In genomic region chr12:68796399-68796798, GRCh38 we compare ENCODE assay signal across 26 cellular contexts.
"Had no signal": no experiment of that assay in that cellular context is flagged by ENCODE, and none has a peak within 500 bp of the region (broad histone marks: within the 10 kb centered on the region; RNA-seq: fewer than 3 reads in every experiment).

No MANE protein-coding gene starts in this region.

- H3K4me1 ChIP-seq: gastrocnemius medialis, testis, tibial artery had no signal

- H3K27me3 Mint-ChIP-seq: dendritic cell treated with granulocyte-macrophage colony-stimulating factor and Interleukin-4, amounts not matched to agents 40 ng/mL and 50 ng/mL, for 4 days; naive thymus-derived CD8-positive, alpha-beta T cell; type B pancreatic cell had no signal

- DNase-seq: colonic mucosa; effector CD8-positive, alpha-beta T cell; endodermal cell; foreskin fibroblast; gastrocnemius medialis; head of caudate nucleus; mucosa of descending colon; naive thymus-derived CD8-positive, alpha-beta T cell; nephron progenitor cell; nucleus accumbens; ovary; stimulated activated CD4-positive, alpha-beta T cell treated with anti-CD3 and anti-CD28 coated beads, Interleukin-2, amount 100 ng/mL, for 24 hours; stimulated activated CD4-positive, alpha-beta T cell treated with anti-CD3 and anti-CD28 coated beads, Interleukin-4, amount 100 ng/mL, for 24 hours; stimulated activated naive CD4-positive, alpha-beta T cell treated with Interleukin-2 at 50 U/mL for 16 hours; stomach; testis; tibial artery had no signal

- H3K4me3 ChIP-seq: colonic mucosa, gastrocnemius medialis, lung, mucosa of descending colon, ovary, stomach, testis, tibial artery had no signal

- H3K36me3 Mint-ChIP-seq: memory B cell; mesothelial cell of epicardium; naive thymus-derived CD8-positive, alpha-beta T cell; stimulated activated effector memory CD8-positive, alpha-beta T cell treated with anti-CD3 and anti-CD28 coated beads, Interleukin-12 subunit alpha, Interleukin-12 subunit beta, amount 100 ng/mL, for 72 hours; type B pancreatic cell had no signal

- H3K9me3 ChIP-seq: colonic mucosa, gastrocnemius medialis, mucosa of descending colon, ovary, stomach, testis, tibial artery had no signal

- H3K36me3 ChIP-seq: colonic mucosa, gastrocnemius medialis, ovary, stomach, tibial artery had no signal

- H3K27me3 ChIP-seq: colonic mucosa, gastrocnemius medialis, ovary, stomach, testis, tibial artery had no signal

- H3K27ac ChIP-seq: colonic mucosa, gastrocnemius medialis, ovary, stomach, testis, tibial artery had no signal

- H3K4me3 Mint-ChIP-seq: dendritic cell treated with granulocyte-macrophage colony-stimulating factor and Interleukin-4, amounts not matched to agents 40 ng/mL and 50 ng/mL, for 4 days; endodermal cell; memory B cell; mesothelial cell of epicardium; naive thymus-derived CD8-positive, alpha-beta T cell; nephron progenitor cell; stimulated activated effector memory CD8-positive, alpha-beta T cell treated with anti-CD3 and anti-CD28 coated beads, Interleukin-12 subunit alpha, Interleukin-12 subunit beta, amount 100 ng/mL, for 72 hours; type B pancreatic cell had no signal

- ATAC-seq: esophagus mucosa; gastrocnemius medialis; left lobe of liver; mucosa of descending colon; naive thymus-derived CD8-positive, alpha-beta T cell; sciatic nerve; stimulated activated effector memory CD8-positive, alpha-beta T cell treated with anti-CD3 and anti-CD28 coated beads, Interleukin-12 subunit alpha, Interleukin-12 subunit beta, amount 100 ng/mL, for 72 hours had no signal

- H3K9me3 Mint-ChIP-seq: dendritic cell treated with granulocyte-macrophage colony-stimulating factor and Interleukin-4, amounts not matched to agents 40 ng/mL and 50 ng/mL, for 4 days; endodermal cell; memory B cell; naive thymus-derived CD8-positive, alpha-beta T cell; nephron progenitor cell; stimulated activated effector memory CD8-positive, alpha-beta T cell treated with anti-CD3 and anti-CD28 coated beads, Interleukin-12 subunit alpha, Interleukin-12 subunit beta, amount 100 ng/mL, for 72 hours had no signal

- H3K27ac Mint-ChIP-seq: dendritic cell treated with granulocyte-macrophage colony-stimulating factor and Interleukin-4, amounts not matched to agents 40 ng/mL and 50 ng/mL, for 4 days; endodermal cell; memory B cell; mesothelial cell of epicardium; naive thymus-derived CD8-positive, alpha-beta T cell; nephron progenitor cell; stimulated activated effector memory CD8-positive, alpha-beta T cell treated with anti-CD3 and anti-CD28 coated beads, Interleukin-12 subunit alpha, Interleukin-12 subunit beta, amount 100 ng/mL, for 72 hours; type B pancreatic cell had no signal

- H3K4me1 Mint-ChIP-seq: endodermal cell; memory B cell; mesothelial cell of epicardium; nephron progenitor cell; stimulated activated effector memory CD8-positive, alpha-beta T cell treated with anti-CD3 and anti-CD28 coated beads, Interleukin-12 subunit alpha, Interleukin-12 subunit beta, amount 100 ng/mL, for 72 hours had no signal
